In the genomic region with DNA sequence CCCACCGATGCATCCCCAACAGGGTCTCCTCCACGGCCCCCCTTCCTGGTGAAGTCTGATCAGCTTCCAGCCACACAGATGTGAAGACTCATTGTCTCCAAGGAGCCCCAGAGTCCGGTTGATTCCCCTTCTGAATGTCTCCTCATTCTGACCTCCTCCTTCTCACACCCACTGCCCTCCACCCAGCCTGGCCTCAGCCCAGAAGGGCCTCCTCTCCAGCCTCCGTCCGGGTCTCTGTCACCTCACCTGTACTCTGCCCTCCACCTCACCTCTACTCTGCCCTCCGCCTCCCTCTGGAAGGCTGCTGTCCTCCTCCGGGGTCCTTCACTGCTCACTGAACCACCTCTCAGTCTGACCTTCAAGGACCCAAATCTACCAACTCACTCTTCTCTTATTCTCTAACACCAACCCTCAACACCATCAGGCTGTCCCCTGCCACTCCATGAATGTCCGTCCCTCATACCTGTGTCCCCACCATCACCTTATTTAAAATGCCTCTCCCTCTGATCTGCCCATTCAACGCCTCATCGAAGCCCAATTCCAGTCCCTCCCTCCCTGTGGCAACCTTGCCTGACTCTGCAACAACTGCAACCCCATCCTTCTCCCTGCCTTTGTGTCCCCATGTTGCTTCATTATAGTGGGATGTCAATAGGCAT, we compare ENCODE assay signal across 8 cellular contexts.
DNase-seq lines count a peak whose midpoint lies in the region; ATAC-seq, FAIRE-seq and TF ChIP-seq lines count a peak whose summit lies in the region.

No MANE protein-coding gene starts in this region.

- peaks cover 24% of the 10 kb centered on the region for H3K4me1 ChIP-seq in neural progenitor cell
- H3K4me1 ChIP-seq in BE2C, result no peaks in the 10 kb centered on the region

- no peaks in the 10 kb centered on the region for H3K27me3 ChIP-seq in neural progenitor cell
- H3K27me3 ChIP-seq in BE2C, result no peaks in the 10 kb centered on the region

- DNase-seq in GM18507 (ENCODE audit: extremely low spot score, insufficient read length, low read depth) (no peak), neural progenitor cell (ENCODE audit: low spot score) (no peak), NAMALWA (ENCODE audit: low spot score) (no peak), BE2C (no peak)
- no peak for DNase-seq in activated naive CD8-positive, alpha-beta T cell treated with anti-CD3 and anti-CD28 coated beads for 36 hours

- peak overlapping the region; percentile 97 for H3K27ac Mint-ChIP-seq in activated naive CD8-positive, alpha-beta T cell treated with anti-CD3 and anti-CD28 coated beads for 36 hours
- peak overlapping the region; percentile 80 for H3K27ac Mint-ChIP-seq in neural progenitor cell

- FAIRE-seq in GM18507 (lab: Jason Lieb, UNC), result peak; percentile 9

- H3K4me3 ChIP-seq in neural progenitor cell, result no peak overlapping the region
- no peak overlapping the region for H3K4me3 ChIP-seq in BE2C (ENCODE audit: low read depth, low read length)

- no peak for TF ChIP-seq CTCF in neural progenitor cell (IDR thresholded peaks at IDR 0.05)
- no peak for TF ChIP-seq CTCF in BE2C (IDR thresholded peaks at IDR 0.05; ENCODE audit: low read depth, low read length)

- H4K20me1 ChIP-seq in neural progenitor cell (ENCODE audit: low read depth), result no peaks in the 10 kb centered on the region

- H3K4me2 ChIP-seq in neural progenitor cell, result no peak overlapping the region

- no peak overlapping the region for H3K27ac ChIP-seq in neural progenitor cell

- H3K79me2 ChIP-seq in neural progenitor cell (ENCODE audit: low read depth), result no peaks in the 10 kb centered on the region

- H3F3A ChIP-seq in neural progenitor cell (ENCODE audit: low read depth), result no peaks in the 10 kb centered on the region

- H3K9me3 ChIP-seq in neural progenitor cell (ENCODE audit: low read depth) (no peaks in the 10 kb centered on the region), BE2C (no peaks in the 10 kb centered on the region)

- H3K36me3 Mint-ChIP-seq in activated naive CD8-positive, alpha-beta T cell treated with anti-CD3 and anti-CD28 coated beads for 36 hours, result peaks cover 7% of the 10 kb centered on the region
- H3K36me3 Mint-ChIP-seq in neural progenitor cell, result no peaks in the 10 kb centered on the region

- H3K36me3 ChIP-seq in neural progenitor cell (no peaks in the 10 kb centered on the region), BE2C (no peaks in the 10 kb centered on the region)

- H2AFZ ChIP-seq in neural progenitor cell (replicated peaks), result no peak overlapping the region

- no peak overlapping the region for H3K9ac ChIP-seq in neural progenitor cell

- no peaks in the 10 kb centered on the region for H3K27me3 Mint-ChIP-seq in activated naive CD8-positive, alpha-beta T cell treated with anti-CD3 and anti-CD28 coated beads for 36 hours
- peaks cover 4% of the 10 kb centered on the region for H3K27me3 Mint-ChIP-seq in neural progenitor cell (ENCODE audit: insufficient read depth, low read depth)

- H3K4me1 Mint-ChIP-seq in activated naive CD8-positive, alpha-beta T cell treated with anti-CD3 and anti-CD28 coated beads for 36 hours, result peaks cover 61% of the 10 kb centered on the region
- H3K4me1 Mint-ChIP-seq in neural progenitor cell, result peaks cover 61% of the 10 kb centered on the region

- ATAC-seq in HG02798 (IDR thresholded peaks at IDR 0.05; ENCODE audit: poor library complexity, unreplicated experiment) (peak; percentile 7), esophagus mucosa (no peak), HG02763 (IDR thresholded peaks at IDR 0.05; ENCODE audit: unreplicated experiment) (no peak)

- H3K9me3 Mint-ChIP-seq in activated naive CD8-positive, alpha-beta T cell treated with anti-CD3 and anti-CD28 coated beads for 36 hours, result peaks cover 6% of the 10 kb centered on the region
- no peaks in the 10 kb centered on the region for H3K9me3 Mint-ChIP-seq in neural progenitor cell

- H3K4me3 Mint-ChIP-seq in activated naive CD8-positive, alpha-beta T cell treated with anti-CD3 and anti-CD28 coated beads for 36 hours, result peak overlapping the region; percentile 54
- H3K4me3 Mint-ChIP-seq in neural progenitor cell, result peak overlapping the region; percentile 9
